In genomic region chr12:102172436-102172835, GRCh38 we compare ENCODE assay signal across 18 cellular contexts. TPM values are rescaled to one million over a fixed set of nuclear protein-coding genes. Genes with fewer than 3 reads are reported as not detected.
DNase-seq lines count a peak whose midpoint lies in the region; ATAC-seq and TF ChIP-seq lines count a peak whose summit lies in the region.
"Had no signal": no experiment of that assay in that cellular context is flagged by ENCODE, and none has a peak within 500 bp of the region (broad histone marks: within the 10 kb centered on the region; RNA-seq: fewer than 3 reads in every experiment).

No MANE protein-coding gene starts in this region.

- peak; percentile 37 for DNase-seq in AG09319 (ENCODE audit: extremely low read depth, low read depth)
- DNase-seq in M059J (ENCODE audit: low read depth): peak; percentile 12
- DNase-seq in fibroblast of gingiva (ENCODE audit: low read depth): peak; percentile 88
- DNase-seq in omental fat pad (ENCODE audit: low spot score): no peak
- no peak for DNase-seq in NCI-H748 (lab: John Stamatoyannopoulos, UW; ENCODE audit: unreplicated experiment)
- no peak for DNase-seq in activated naive CD4-positive, alpha-beta T cell treated with anti-CD3 and anti-CD28 coated beads, Interleukin-2, amount 50 U/mL, for 16 hours
- no peak for DNase-seq in pons (ENCODE audit: low spot score)
- no peak for DNase-seq in HuH-7.5 (ENCODE audit: low spot score)
- DNase-seq: activated gamma-delta T cell, DMS153, endodermal cell, head of caudate nucleus, NCI-H82, T-cell had no signal

- ATAC-seq in omental fat pad (ENCODE audit: low FRiP score): peak; percentile 41
- ATAC-seq: T-cell had no signal

- TF ChIP-seq CTCF in AG09319 (IDR thresholded peaks at IDR 0.05; ENCODE audit: low read depth, low read length): no peak
- TF ChIP-seq CTCF in omental fat pad (IDR thresholded peaks at IDR 0.05): no peak

RNA-seq across cellular contexts. Expression of gene PMCH, which starts 25.2 kb away (rescaled TPM):
- not detected in 2 replicates for total RNA-seq in M059J (2014; rRNA removed; shearing (Covaris generic))
- total RNA-seq in omental fat pad: not detected
- total RNA-seq: bronchial epithelial cell, endodermal cell, H4, kidney epithelial cell, ureter had no signal

RNA-seq across cellular contexts. Expression of gene PARPBP, which starts 52.5 kb away (rescaled TPM):
- total RNA-seq in M059J (2014; rRNA removed; shearing (Covaris generic)): 14.7 and 22.3 TPM in 2 replicates
- 1 to 10 TPM; 1.1 to 4.9 (median 1.3) TPM for total RNA-seq in omental fat pad

RNA-seq across cellular contexts. Expression of gene NUP37, which starts 52.5 kb away (rescaled TPM):
- total RNA-seq in M059J (2014; rRNA removed; shearing (Covaris generic)): 91.3 and 96.3 TPM in 2 replicates
- 10 to 100 TPM; 14.9 to 22.9 (median 19.0) TPM for total RNA-seq in omental fat pad

Comparison
In these comparisons a context has a peak if more than half of its experiments do, and no peak if none do; other contexts are left out.
1. DNase-seq: peak in AG09319 (single experiment), M059J (single experiment) and fibroblast of gingiva (single experiment); none in omental fat pad (single experiment), NCI-H748 (single experiment), activated naive CD4-positive, alpha-beta T cell treated with anti-CD3 and anti-CD28 coated beads, Interleukin-2, amount 50 U/mL, for 16 hours (single experiment), pons (single experiment) and HuH-7.5 (single experiment).